11 cellular contexts compared by ENCODE assay signal in the genomic region with DNA sequence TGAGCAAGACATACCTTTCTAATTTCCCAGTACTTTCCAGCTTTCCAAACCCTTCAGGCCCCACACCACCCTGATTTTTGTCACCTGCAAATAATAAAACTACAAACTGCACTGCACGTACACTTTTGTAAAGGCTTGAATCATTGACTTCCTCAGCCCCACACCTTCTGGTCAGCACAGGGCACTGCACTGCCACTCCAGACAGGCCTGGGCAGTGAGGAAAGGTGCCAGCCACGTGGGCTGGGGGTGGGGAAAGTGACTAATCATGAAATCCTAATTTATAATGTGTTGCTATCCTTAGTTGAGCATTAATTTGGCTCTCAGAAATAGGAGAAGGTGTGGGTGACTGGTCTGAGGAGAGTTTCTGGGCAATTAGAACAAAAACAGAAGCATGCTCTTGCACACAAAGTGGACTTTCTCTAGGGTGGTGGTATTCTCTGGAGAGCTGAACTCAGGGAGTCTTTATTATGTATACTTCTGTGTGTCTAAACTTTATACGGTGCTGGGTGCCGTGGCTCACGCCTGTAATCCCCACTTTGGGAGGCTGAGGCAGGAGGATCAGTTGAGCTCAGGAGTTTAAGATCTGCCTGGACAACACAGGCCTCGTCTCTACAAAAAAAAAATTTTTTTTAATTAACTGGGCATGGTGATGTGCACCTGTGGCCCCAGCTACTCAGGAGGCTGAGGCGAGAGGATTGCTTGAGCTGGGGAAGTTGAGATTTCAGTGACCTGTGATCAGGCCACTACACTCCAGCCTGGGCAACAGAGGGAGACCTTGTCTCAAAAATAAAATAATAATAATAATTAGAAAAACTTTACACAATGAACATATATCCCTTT. TPM values are rescaled to one million over a fixed set of nuclear protein-coding genes. Genes with fewer than 3 reads are reported as not detected.
DNase-seq lines count a peak whose midpoint lies in the region; ATAC-seq, FAIRE-seq and TF ChIP-seq lines count a peak whose summit lies in the region.
"Had no signal": no experiment of that assay in that cellular context is flagged by ENCODE, and none has a peak within 500 bp of the region (broad histone marks: within the 10 kb centered on the region; RNA-seq: fewer than 3 reads in every experiment).

No MANE protein-coding gene starts in this region.

- intact Hi-C loops in kidney (cut with DNase I) = no loop called here

- no peak overlapping the region for H3K4me3 Mint-ChIP-seq in type B pancreatic cell

- in situ Hi-C loops in astrocyte of the spinal cord (cut with HindIII; ENCODE audit: low sequenced_read_pairs) = no loop called here

- peaks cover 40% of the 10 kb centered on the region for H3K4me1 Mint-ChIP-seq in type B pancreatic cell (ENCODE audit: unreplicated experiment)

- H3K9ac ChIP-seq in kidney (ENCODE audit: low read length in 2 of 2) = no peak overlapping the region

- no peak overlapping the region for H3K27ac Mint-ChIP-seq in type B pancreatic cell

- TF ChIP-seq CTCF in astrocyte of the spinal cord (IDR thresholded peaks at IDR 0.05; ENCODE audit: low read depth, low read length) = peak; percentile 32
- peak; percentile 59 for TF ChIP-seq CTCF in kidney (IDR thresholded peaks at IDR 0.05; ENCODE audit: borderline replicate concordance, extremely low read depth, insufficient read depth)
- TF ChIP-seq CTCF in type B pancreatic cell (conservative IDR thresholded peaks at IDR 0.05) = peak; percentile 44

- H3K4me3 ChIP-seq in astrocyte of the spinal cord (ENCODE audit: low read depth, low read length) (no peak overlapping the region), kidney (ENCODE audit: low read length in 2 of 2) (no peak overlapping the region)

- peaks cover 23 to 24% of the 10 kb centered on the region in 2 donors for H3K4me1 ChIP-seq in kidney (ENCODE audit: control insufficient read depth in 1 of 2, insufficient read depth in 1 of 2, low read depth in 1 of 2, low read length in 2 of 2)

- H3K9me3 Mint-ChIP-seq in type B pancreatic cell = no peaks in the 10 kb centered on the region

- no peaks in the 10 kb centered on the region for H3K9me3 ChIP-seq in kidney (ENCODE audit: control insufficient read depth in 1 of 2, low read length in 2 of 2)

- FAIRE-seq in kidney (lab: Jason Lieb, UNC) = peak; percentile 44
- FAIRE-seq: A204.1 had no signal

- peak overlapping the region; percentile 32 to 43 for H3K27ac ChIP-seq in kidney (ENCODE audit: low read depth in 2 of 2, low read length in 2 of 2)

- DNase-seq in DMS53 (lab: John Stamatoyannopoulos, UW) (peak; percentile 1), DMS53 treated with DMSO at 0.1 percent for 48 hours (lab: John Stamatoyannopoulos, UW; ENCODE audit: unreplicated experiment) (no peak), astrocyte of the spinal cord (ENCODE audit: low read depth, low spot score) (no peak), kidney (peak; percentile 89), type B pancreatic cell (ENCODE audit: extremely low spot score, unreplicated experiment) (no peak), NCI-H187 (lab: John Stamatoyannopoulos, UW) (no peak), cerebellum (ENCODE audit: low spot score) (no peak)
- DNase-seq: activated CD8-positive, alpha-beta memory T cell treated with anti-CD3 and anti-CD28 coated beads, Interleukin-2, amount 50 U/mL, for 48 hours; nucleus accumbens had no signal

- ATAC-seq in HG02678 (IDR thresholded peaks at IDR 0.05; ENCODE audit: unreplicated experiment) = no peak

- H3K36me3 Mint-ChIP-seq in type B pancreatic cell = no peaks in the 10 kb centered on the region

- H3K27me3 Mint-ChIP-seq in type B pancreatic cell = no peaks in the 10 kb centered on the region

- no peaks in the 10 kb centered on the region for H3K36me3 ChIP-seq in kidney (ENCODE audit: control insufficient read depth in 1 of 2, insufficient read depth in 2 of 2, low read length in 2 of 2)

RNA-seq across cellular contexts. Expression of gene FLNB, which starts 58.2 kb away (rescaled TPM):
- total RNA-seq in kidney (216 TPM), type B pancreatic cell (ENCODE audit: low replicate concordance) (204 and 295 TPM in 2 replicates), cerebellum (57.6 TPM)
- polyA plus RNA-seq in kidney (ENCODE audit: insufficient read depth, low read depth, low replicate concordance) = 115 TPM

Comparison
In these comparisons a context has a peak if more than half of its experiments do, and no peak if none do; other contexts are left out.
1. DNase-seq: peak in DMS53 (single experiment) and kidney (single experiment); none in DMS53 treated with DMSO at 0.1 percent for 48 hours (single experiment), astrocyte of the spinal cord (single experiment), type B pancreatic cell (single experiment), NCI-H187 (0 of 2) and cerebellum (single experiment).
2. Peak in every context shown above with its lines, with median percentiles within 50 percentile points of each other: CTCF ChIP-seq.